In genomic region chr6:131362696-131363095, GRCh38 we compare ENCODE assay signal across 20 cellular contexts.
"Had no signal": no experiment of that assay in that cellular context is flagged by ENCODE, and none has a peak within 500 bp of the region (broad histone marks: within the 10 kb centered on the region; RNA-seq: fewer than 3 reads in every experiment).

No MANE protein-coding gene starts in this region.

- H3K36me3 ChIP-seq: colonic mucosa, esophagus muscularis mucosa, gastrocnemius medialis, heart right ventricle, left lung, lower lobe of right lung had no signal

- H3K27me3 ChIP-seq: colonic mucosa, dorsolateral prefrontal cortex, esophagus muscularis mucosa, gastrocnemius medialis, heart right ventricle, left lung had no signal

- H3K4me1 ChIP-seq: esophagus muscularis mucosa, gastrocnemius medialis, left lung, lower lobe of right lung had no signal

- H3K4me3 ChIP-seq: colonic mucosa, dorsolateral prefrontal cortex, esophagus muscularis mucosa, gastrocnemius medialis, heart right ventricle, left lung, lower lobe of right lung, mucosa of descending colon had no signal

- ATAC-seq: gastrocnemius medialis; heart right ventricle; left cardiac atrium; left lung; left ventricle myocardium superior; lower lobe of right lung; mucosa of descending colon; naive thymus-derived CD8-positive, alpha-beta T cell had no signal

- H3K9me3 ChIP-seq: colonic mucosa, esophagus muscularis mucosa, gastrocnemius medialis, heart right ventricle, left lung, lower lobe of right lung, mucosa of descending colon had no signal

- DNase-seq: colonic mucosa; dermis blood vessel endothelial cell; dorsolateral prefrontal cortex; effector CD4-positive, alpha-beta T cell; effector memory CD4-positive, alpha-beta T cell; foreskin melanocyte; gastrocnemius medialis; glutamatergic neuron; head of caudate nucleus; heart right ventricle; hippocampal formation; left cardiac atrium; left lung; left ventricle myocardium superior; lower lobe of right lung; mesenchymal stem cell; mucosa of descending colon; naive B cell; naive thymus-derived CD8-positive, alpha-beta T cell had no signal

- H3K27ac ChIP-seq: colonic mucosa, dorsolateral prefrontal cortex, esophagus muscularis mucosa, gastrocnemius medialis, heart right ventricle, left lung, lower lobe of right lung had no signal
